10 cellular contexts compared by ENCODE assay signal in genomic region chr20:2773812-2774211, GRCh38. TPM values are rescaled to one million over a fixed set of nuclear protein-coding genes. Genes with fewer than 3 reads are reported as not detected.
"Had no signal": no experiment of that assay in that cellular context is flagged by ENCODE, and none has a peak within 500 bp of the region (broad histone marks: within the 10 kb centered on the region; RNA-seq: fewer than 3 reads in every experiment).

No MANE protein-coding gene starts in this region.

- H3K27ac ChIP-seq: GM23248, HL-60 had no signal

- ATAC-seq: HCT116 had no signal

- DNase-seq: GM23248, GOT3, H7, HFFc6, IMR-90 had no signal

- H2AFZ ChIP-seq: GM23248 had no signal

- H3K36me3 ChIP-seq: HAP-1 had no signal

- H3K9ac ChIP-seq: GM23248 had no signal

- H3K9me3 ChIP-seq: HAP-1 had no signal

- H3K4me3 ChIP-seq: GM23248, HAP-1 had no signal

- H3K4me1 ChIP-seq: HAP-1 had no signal

RNA-seq across cellular contexts. Expression of gene CPXM1, which starts 26.6 kb away (rescaled TPM):
- total RNA-seq: GM23248, H4, HT1080 had no signal

RNA-seq across cellular contexts. Expression of gene C20orf141, which starts 41.0 kb away (rescaled TPM):
- total RNA-seq: GM23248, H4, H7, HFFc6 had no signal
- polyA plus RNA-seq: GM23248 had no signal

RNA-seq across cellular contexts. Expression of gene TMEM239, which starts 42.4 kb away (rescaled TPM):
- total RNA-seq: GM23248, H4, H7, HFFc6, HT1080, IMR-90 had no signal
- polyA plus RNA-seq: GM23248 had no signal
